In the genomic region with DNA sequence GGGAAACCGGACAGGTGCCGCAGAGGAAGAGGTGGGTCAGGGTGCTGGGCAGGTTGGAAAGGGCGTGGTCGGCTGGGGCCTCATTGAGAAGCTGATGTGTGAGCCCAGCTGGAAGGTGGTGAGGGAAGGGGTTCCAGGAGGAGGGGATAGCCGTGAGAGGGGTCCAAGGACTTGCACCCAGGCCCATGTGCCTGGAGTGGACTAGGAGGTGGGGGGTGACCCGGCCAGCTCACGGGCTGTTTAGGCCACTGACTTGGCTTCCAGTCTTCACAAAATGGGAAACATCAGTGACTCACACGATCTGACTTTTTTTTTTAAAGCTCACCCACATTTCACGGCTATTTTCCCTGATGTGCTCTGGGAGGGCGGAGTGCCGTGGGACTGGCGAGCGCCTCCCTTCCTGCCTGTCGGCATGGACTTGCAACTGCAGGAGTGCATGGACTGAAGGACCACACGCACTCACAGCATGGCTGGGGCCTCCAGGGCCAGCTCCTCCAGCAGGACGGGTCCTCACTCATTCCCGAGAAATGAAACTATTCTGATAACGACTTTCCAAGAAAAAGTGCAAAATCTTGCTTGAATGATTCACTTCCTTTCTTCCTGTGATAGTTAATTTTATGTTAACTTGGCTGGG, we compare ENCODE assay signal across 15 cellular contexts. TPM values are rescaled to one million over a fixed set of nuclear protein-coding genes. Genes with fewer than 3 reads are reported as not detected.
DNase-seq lines count a peak whose midpoint lies in the region; ATAC-seq, FAIRE-seq and TF ChIP-seq lines count a peak whose summit lies in the region.
"Had no signal": no experiment of that assay in that cellular context is flagged by ENCODE, and none has a peak within 500 bp of the region (broad histone marks: within the 10 kb centered on the region; RNA-seq: fewer than 3 reads in every experiment).

No MANE protein-coding gene starts in this region.

- H2AFZ ChIP-seq in H9 (ENCODE audit: low read length) (no peak overlapping the region), K562 (ENCODE audit: low read depth, low read length) (no peak overlapping the region), smooth muscle cell (ENCODE audit: low read depth) (peak overlapping the region; percentile 57)

- H3K4me1 ChIP-seq in H9 (ENCODE audit: insufficient read depth, low read length) (no peaks in the 10 kb centered on the region), K562 (replicated peaks in 1 of 2; ENCODE audit: control insufficient read depth in 2 of 2, insufficient read depth in 2 of 2, low read length in 2 of 2) (no peaks in the 10 kb centered on the region), smooth muscle cell (ENCODE audit: low read depth) (no peaks in the 10 kb centered on the region)
- H3K4me1 ChIP-seq: BE2C, esophagus squamous epithelium had no signal

- no peak for TF ChIP-seq EP300 in K562 (IDR thresholded peaks at IDR 0.05; ENCODE audit: low read length)

- in situ Hi-C loops in K562 (cut with MboI) = no loop called here

- TF ChIP-seq POLR2A in K562 (conservative IDR thresholded peaks at IDR 0.05) = no peak

- H3T11ph ChIP-seq in H9 (ENCODE audit: low read length) = no peak overlapping the region

- no peak overlapping the region for H3K4me3 Mint-ChIP-seq in H9
- H3K4me3 Mint-ChIP-seq in activated CD4-positive, alpha-beta T cell treated with anti-CD3 and anti-CD28 coated beads, Interleukin-2, amount 10 ng/mL, durations not matched to agents 24 days and 14 days = no peak overlapping the region
- H3K4me3 Mint-ChIP-seq: stimulated activated naive B cell treated with anti-CD40 and anti-IgM and Interleukin-4, amounts not matched to agents 10 μg/mL and 1 μg/mL and 100 μg/mL, for 72 hours had no signal

- H3K14ac ChIP-seq in H9 (ENCODE audit: insufficient read depth, low read length) = no peak overlapping the region

- no CpG with 5 or more reads among the region's 18 CpGs for WGBS in H9 (ENCODE audit: extremely low coverage, insufficient read length, low lambda C conversion rate)
- WGBS in K562 (ENCODE audit: insufficient coverage, low coverage, missing lambda C conversion rate) = 1% methylated on average over 18 of the region's 18 CpGs
- WGBS in smooth muscle cell (ENCODE audit: low lambda C conversion rate) = 71% methylated on average over 18 of the region's 18 CpGs

- H2BK120ac ChIP-seq in H9 (ENCODE audit: low read depth, low read length, poor library complexity, severe bottlenecking) = no peak overlapping the region

- intact Hi-C loops in K562 (cut with micrococcal nuclease) (no loop called here), left ventricle myocardium superior (cut with micrococcal nuclease) (no loop called here)
- intact Hi-C loops in activated CD4-positive, alpha-beta T cell treated with anti-CD3 and anti-CD28 coated beads, Interleukin-2, amount 10 ng/mL, durations not matched to agents 24 days and 14 days (cut with micrococcal nuclease) = no loop called here

- TF ChIP-seq CTCF in H9 (conservative IDR thresholded peaks at IDR 0.05) (no peak; the same call in 2 of the 3 replicates), K562 (IDR thresholded peaks at IDR 0.05 in 2 of 3, conservative IDR thresholded peaks at IDR 0.05 in 1 of 3; ENCODE audit: insufficient read depth in 2 of 3, low read depth in 1 of 3, low read length in 3 of 3) (peak; percentile 12 to 25 (median 20); a peak in 2 of 6 replicates), smooth muscle cell (IDR thresholded peaks at IDR 0.05; ENCODE audit: borderline replicate concordance, insufficient read depth, poor library complexity, severe bottlenecking) (no peak)

- H2BK12ac ChIP-seq in H9 (ENCODE audit: insufficient read length, low read depth, low read length) = no peak overlapping the region

- H3F3A ChIP-seq in smooth muscle cell (ENCODE audit: low read depth) = no peaks in the 10 kb centered on the region

- FAIRE-seq in K562 (lab: Jason Lieb, UNC) = no peak

- H3K79me2 ChIP-seq in H9 (ENCODE audit: insufficient read depth, low read length) (no peaks in the 10 kb centered on the region), K562 (ENCODE audit: control insufficient read depth, insufficient read depth, low read length) (no peaks in the 10 kb centered on the region), smooth muscle cell (ENCODE audit: low read depth) (no peaks in the 10 kb centered on the region)

- no peak overlapping the region for H4K91ac ChIP-seq in H9 (ENCODE audit: insufficient read length, low read depth, low read length)

- peak; percentile 92 for ATAC-seq in K562
- ATAC-seq in left ventricle myocardium superior = peak; percentile 92
- no peak for ATAC-seq in GM21390 (IDR thresholded peaks at IDR 0.05; ENCODE audit: unreplicated experiment)
- no peak for ATAC-seq in HG03432 (IDR thresholded peaks at IDR 0.05; ENCODE audit: unreplicated experiment)
- ATAC-seq: stimulated activated naive B cell treated with anti-CD40 and anti-IgM and Interleukin-4, amounts not matched to agents 10 μg/mL and 1 μg/mL and 100 μg/mL, for 72 hours had no signal

- H3K56ac ChIP-seq in H9 (ENCODE audit: insufficient read length, low read depth, low read length) = no peak overlapping the region

- H3K9me3 Mint-ChIP-seq in H9 = peaks cover 0 to 1% of the 10 kb centered on the region in 2 experiments; a peak in 2 of 5 replicates
- no peaks in the 10 kb centered on the region for H3K9me3 Mint-ChIP-seq in activated CD4-positive, alpha-beta T cell treated with anti-CD3 and anti-CD28 coated beads, Interleukin-2, amount 10 ng/mL, durations not matched to agents 24 days and 14 days

- H3K4me2 ChIP-seq in H9 (ENCODE audit: insufficient read depth, insufficient read length, low read length) (no peak overlapping the region), K562 (ENCODE audit: insufficient read depth, low read length) (no peak overlapping the region), smooth muscle cell (no peak overlapping the region)

- H3K4me3 ChIP-seq in K562 (no peak overlapping the region), smooth muscle cell (no peak overlapping the region)
- H3K4me3 ChIP-seq: dorsolateral prefrontal cortex, esophagus squamous epithelium, skin epidermis had no signal

- H2BK5ac ChIP-seq in H9 (ENCODE audit: insufficient read length, low read length) = no peak overlapping the region

- H4K20me1 ChIP-seq in H9 (ENCODE audit: control insufficient read depth, insufficient read depth, insufficient read length) (no peaks in the 10 kb centered on the region), K562 (replicated peaks; ENCODE audit: control insufficient read depth, insufficient read depth, low read length) (no peaks in the 10 kb centered on the region), smooth muscle cell (ENCODE audit: low read depth) (no peaks in the 10 kb centered on the region)

- BruUV-seq in K562 (replicated peaks; lab: Mats Ljungman, UMichigan) = no TSS peak

- H2BK15ac ChIP-seq in H9 (ENCODE audit: low read depth, low read length) = no peak overlapping the region

- H3K27me3 Mint-ChIP-seq in H9 (ENCODE audit: low read depth) = peaks cover 4% of the 10 kb centered on the region; the same call in 1 of the 2 replicates
- no peaks in the 10 kb centered on the region for H3K27me3 Mint-ChIP-seq in activated CD4-positive, alpha-beta T cell treated with anti-CD3 and anti-CD28 coated beads, Interleukin-2, amount 10 ng/mL, durations not matched to agents 24 days and 14 days
- H3K27me3 Mint-ChIP-seq: stimulated activated naive B cell treated with anti-CD40 and anti-IgM and Interleukin-4, amounts not matched to agents 10 μg/mL and 1 μg/mL and 100 μg/mL, for 72 hours had no signal

- POLR2A ChIA-PET in K562 (lab: Yijun Ruan, JAX) = no interaction called here

- H2AK5ac ChIP-seq in H9 (ENCODE audit: insufficient read length, low read length) = no peak overlapping the region

- CTCF ChIA-PET in K562 (lab: Yijun Ruan, JAX; ENCODE audit: low intra/inter-chr PET ratio) = no interaction called here

- H3K4ac ChIP-seq in H9 (ENCODE audit: low read depth, low read length) = no peak overlapping the region

- DNase-seq in H9 (peak; percentile 53), K562 (ENCODE audit: extremely low read depth in 1 of 4, low spot score in 3 of 4) (peak in 2 of 4 experiments; percentile 15 to 23), left ventricle myocardium superior (peak; percentile 61), smooth muscle cell (lab: John Stamatoyannopoulos, UW; ENCODE audit: unreplicated experiment) (no peak), hypothalamus (lab: John Stamatoyannopoulos, UW) (no peak)
- DNase-seq in activated CD4-positive, alpha-beta T cell treated with anti-CD3 and anti-CD28 coated beads, Interleukin-2, amount 10 ng/mL, durations not matched to agents 24 days and 14 days = no peak
- DNase-seq: activated CD4-positive, alpha-beta T cell treated with anti-CD3 and anti-CD28 coated beads, Interleukin-2, amount 50 U/mL, for 4 hours; BE2C; dorsolateral prefrontal cortex; esophagus squamous epithelium; occipital lobe; stimulated activated naive B cell treated with anti-CD40 and anti-IgM and Interleukin-4, amounts not matched to agents 10 μg/mL and 1 μg/mL and 100 μg/mL, for 72 hours had no signal

- H3K4me1 Mint-ChIP-seq in H9 = peaks cover 20 to 29% of the 10 kb centered on the region in 2 experiments
- H3K4me1 Mint-ChIP-seq in activated CD4-positive, alpha-beta T cell treated with anti-CD3 and anti-CD28 coated beads, Interleukin-2, amount 10 ng/mL, durations not matched to agents 24 days and 14 days = no peaks in the 10 kb centered on the region
- H3K4me1 Mint-ChIP-seq: stimulated activated naive B cell treated with anti-CD40 and anti-IgM and Interleukin-4, amounts not matched to agents 10 μg/mL and 1 μg/mL and 100 μg/mL, for 72 hours had no signal

- no peak overlapping the region for H4K8ac ChIP-seq in H9 (replicated peaks; ENCODE audit: insufficient read length, low read depth, low read length)

- no peaks in the 10 kb centered on the region for H3K9me1 ChIP-seq in K562 (ENCODE audit: control insufficient read depth, insufficient read depth, low read length)

- no peaks in the 10 kb centered on the region for H3K9me3 ChIP-seq in H9 (ENCODE audit: control insufficient read depth, low read depth, low read length)
- H3K9me3 ChIP-seq in K562 (replicated peaks; ENCODE audit: control insufficient read depth, insufficient read depth, low read depth, low read length) = no peaks in the 10 kb centered on the region
- no peaks in the 10 kb centered on the region for H3K9me3 ChIP-seq in smooth muscle cell (replicated peaks; ENCODE audit: low read depth)
- H3K9me3 ChIP-seq: BE2C, esophagus squamous epithelium had no signal

- H3K9ac ChIP-seq in H9 (ENCODE audit: extremely low read depth, insufficient read length, low read length) (no peak overlapping the region), K562 (ENCODE audit: insufficient read depth in 1 of 2, low read depth in 2 of 2, low read length in 2 of 2) (no peak overlapping the region), smooth muscle cell (ENCODE audit: low read depth) (no peak overlapping the region)

- H3K27me3 ChIP-seq in H9 (ENCODE audit: insufficient read depth, low read length) (no peaks in the 10 kb centered on the region), K562 (ENCODE audit: control insufficient read depth in 2 of 2, insufficient read depth in 2 of 2, low read length in 2 of 2) (no peaks in the 10 kb centered on the region), smooth muscle cell (ENCODE audit: low read depth) (no peaks in the 10 kb centered on the region)
- H3K27me3 ChIP-seq: BE2C had no signal

- TF ChIP-seq RAD21 in K562 (CRISPR knock-in tag; conservative IDR thresholded peaks at IDR 0.05 in 1 of 2, IDR thresholded peaks at IDR 0.05 in 1 of 2) = no peak

- no peak overlapping the region for H2BK20ac ChIP-seq in H9 (ENCODE audit: low read depth, low read length, poor library complexity, severe bottlenecking)

- H3K23me2 ChIP-seq in H9 (ENCODE audit: insufficient read length, low read depth, low read length, poor library complexity, severe bottlenecking) = no peaks in the 10 kb centered on the region

- no peaks in the 10 kb centered on the region for H3K79me1 ChIP-seq in H9 (ENCODE audit: insufficient read depth, low read depth, low read length, poor library complexity, severe bottlenecking)

- H3K36me3 Mint-ChIP-seq in H9 (ENCODE audit: insufficient read depth in 1 of 3, low read depth in 3 of 3) = no peaks in the 10 kb centered on the region; a peak in 1 of 7 replicates
- no peaks in the 10 kb centered on the region for H3K36me3 Mint-ChIP-seq in activated CD4-positive, alpha-beta T cell treated with anti-CD3 and anti-CD28 coated beads, Interleukin-2, amount 10 ng/mL, durations not matched to agents 24 days and 14 days (ENCODE audit: low read depth)
- H3K36me3 Mint-ChIP-seq: stimulated activated naive B cell treated with anti-CD40 and anti-IgM and Interleukin-4, amounts not matched to agents 10 μg/mL and 1 μg/mL and 100 μg/mL, for 72 hours had no signal

- H3K27ac Mint-ChIP-seq in H9 = no peak overlapping the region
- H3K27ac Mint-ChIP-seq in activated CD4-positive, alpha-beta T cell treated with anti-CD3 and anti-CD28 coated beads, Interleukin-2, amount 10 ng/mL, durations not matched to agents 24 days and 14 days = no peak overlapping the region
- H3K27ac Mint-ChIP-seq: stimulated activated naive B cell treated with anti-CD40 and anti-IgM and Interleukin-4, amounts not matched to agents 10 μg/mL and 1 μg/mL and 100 μg/mL, for 72 hours had no signal

- no peak overlapping the region for H4K5ac ChIP-seq in H9 (ENCODE audit: insufficient read length, low read depth, low read length)

- H3K18ac ChIP-seq in H9 (ENCODE audit: insufficient read length, low read depth, low read length) = no peak overlapping the region

- H3K23ac ChIP-seq in H9 (ENCODE audit: insufficient read length, low read depth, low read length) = no peak overlapping the region

- H3K27ac ChIP-seq in H9 (ENCODE audit: insufficient read length, low read depth, low read length) = no peak overlapping the region
- H3K27ac ChIP-seq in K562 (ENCODE audit: extremely low read depth, low read depth, low read length) = no peak overlapping the region
- peak overlapping the region; percentile 30 for H3K27ac ChIP-seq in smooth muscle cell (ENCODE audit: low read depth)
- H3K27ac ChIP-seq: dorsolateral prefrontal cortex, esophagus squamous epithelium, skin epidermis had no signal

- no peaks in the 10 kb centered on the region for H3K36me3 ChIP-seq in K562 (ENCODE audit: control insufficient read depth, insufficient read depth, low read length)
- no peaks in the 10 kb centered on the region for H3K36me3 ChIP-seq in smooth muscle cell (ENCODE audit: low read depth)
- H3K36me3 ChIP-seq: BE2C, esophagus squamous epithelium had no signal

RNA-seq across cellular contexts. Expression of a gene that starts 13.5 kb away (rescaled TPM):
- total RNA-seq in H9 (2021) = 0.31 and 0.44 TPM in 2 replicates
- not detected in 2 replicates for total RNA-seq in K562 (2011; cell fraction: chromatin; rRNA removed; ENCODE audit: low replicate concordance)
- not detected in 2 replicates for total RNA-seq in K562 (2011; cell fraction: nucleolus; rRNA removed)
- total RNA-seq in K562 (2011; cell fraction: nucleoplasm; rRNA removed) = not detected in 2 replicates
- total RNA-seq in K562 (2014; rRNA removed) = not detected in 2 replicates
- not detected in 2 replicates for total RNA-seq in K562 (2014; rRNA removed; fragmentation: Illumina TruSeq; extraction: Trizol)
- total RNA-seq in K562 (2015; rRNA removed; fragmentation: Illumina TruSeq; extraction: Trizol) = not detected in 2 replicates
- 0.04 and 0.13 TPM in 2 replicates for total RNA-seq in K562 (2021)
- polyA plus RNA-seq in K562 (2011; rRNA removed) = not detected in 2 replicates
- not detected in 2 replicates for polyA plus RNA-seq in K562 (2011; cell fraction: cytosol; rRNA removed)
- polyA plus RNA-seq in K562 (2011; cell fraction: nucleus; rRNA removed) = not detected in 2 replicates
- not detected in 2 replicates for polyA plus RNA-seq in K562 (2012)
- not detected in 2 replicates for polyA plus RNA-seq in K562 (2014; fragmentation: Illumina TruSeq; extraction: Trizol)
- polyA plus RNA-seq in K562 (2014; fragmentation: Nextera tagmentation; extraction: Ambion mirVana) = not detected
- polyA plus RNA-seq in K562 (2014; rRNA removed) = not detected in 2 replicates
- not detected in 2 replicates for polyA minus RNA-seq in K562 (2011; rRNA and poly(A)+ RNA removed)
- polyA minus RNA-seq in K562 (2011; cell fraction: cytosol; rRNA and poly(A)+ RNA removed) = 2.9 TPM in 1 of 2 replicates, not detected in the other
- 0.27 TPM in 1 of 2 replicates, not detected in the other for polyA minus RNA-seq in K562 (2011; cell fraction: nucleus; rRNA and poly(A)+ RNA removed)
- 9.3 TPM for total RNA-seq in left ventricle myocardium superior
- 5.6 and 7.1 TPM in 2 replicates for total RNA-seq in smooth muscle cell
- 0.11 and 2.0 TPM in 2 replicates for polyA plus RNA-seq in smooth muscle cell
- total RNA-seq in activated CD4-positive, alpha-beta T cell treated with anti-CD3 and anti-CD28 coated beads, Interleukin-2, amount 10 ng/mL, durations not matched to agents 24 days and 14 days = not detected in 2 replicates

Comparison
In these comparisons a context has a peak if more than half of its experiments do, and no peak if none do; other contexts are left out.
1. DNase-seq: peak in H9 (single experiment) and left ventricle myocardium superior (single experiment); none in smooth muscle cell (single experiment), activated CD4-positive, alpha-beta T cell treated with anti-CD3 and anti-CD28 coated beads, Interleukin-2, amount 10 ng/mL, durations not matched to agents 24 days and 14 days (single experiment) and hypothalamus (0 of 51).
2. CTCF ChIP-seq: peak in K562 (3 of 3); none in H9 (single experiment) and smooth muscle cell (single experiment).
3. ATAC-seq: peak in K562 (single experiment) and left ventricle myocardium superior (single experiment); none in GM21390 (single experiment) and HG03432 (single experiment).